Comparison of ENCODE assay signal across 6 cellular contexts in genomic region chr16:59773330-59773729, GRCh38.
"Had no signal": no experiment of that assay in that cellular context is flagged by ENCODE, and none has a peak within 500 bp of the region (broad histone marks: within the 10 kb centered on the region; RNA-seq: fewer than 3 reads in every experiment).

No MANE protein-coding gene starts in this region.

- H3K27ac ChIP-seq: HL-60 had no signal

- DNase-seq: IMR-90, KBM-7 had no signal

- H3K27ac Mint-ChIP-seq: IgD-negative memory B cell had no signal

- H3K4me3 Mint-ChIP-seq: IgD-negative memory B cell had no signal

- H3K4me1 Mint-ChIP-seq: IgD-negative memory B cell had no signal

- ATAC-seq: HepG2, K562 had no signal

- H3K4me3 ChIP-seq: K562 had no signal

- H3K27me3 Mint-ChIP-seq: IgD-negative memory B cell had no signal

- H3K36me3 Mint-ChIP-seq: IgD-negative memory B cell had no signal
